1 cellular context compared by ENCODE assay signal in the genomic region with DNA sequence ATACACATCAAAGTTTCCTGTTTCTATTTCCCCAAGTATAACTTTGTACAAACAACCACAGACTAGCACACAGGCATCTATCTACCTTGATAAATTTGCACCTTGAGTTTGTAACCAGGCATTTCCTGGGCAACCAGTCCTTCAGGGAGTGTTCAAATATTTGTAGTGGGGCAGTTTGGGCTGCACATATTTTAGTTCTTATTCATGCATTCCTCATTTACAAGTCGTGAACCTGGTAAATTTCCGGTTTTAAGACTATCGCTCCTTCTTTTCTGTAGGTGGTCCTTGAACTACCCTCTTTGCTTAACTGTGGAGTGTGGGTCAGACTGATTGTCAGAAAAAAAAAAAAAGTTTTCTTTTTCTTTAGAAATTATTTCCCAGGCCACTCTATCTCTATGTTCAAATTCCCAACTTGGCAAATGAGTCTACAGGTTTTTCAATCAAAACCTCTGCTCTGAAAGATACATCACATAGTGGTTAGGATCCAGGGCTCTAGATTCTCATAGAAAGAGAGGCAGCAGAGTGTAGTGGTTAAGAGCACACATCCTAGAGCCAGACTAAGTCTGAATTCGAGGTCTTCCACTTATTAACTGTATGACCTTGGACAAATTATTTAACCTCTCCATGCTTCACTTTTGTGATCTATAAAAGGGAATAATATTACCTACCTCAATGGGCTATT.
TF ChIP-seq lines count a peak whose summit lies in the region.

No MANE protein-coding gene starts in this region.

TF ChIP-seq in HepG2, 621 proteins besides CTCF, POLR2A, EP300 and RAD21 (continued from another document and continues in another):
- TF ChIP-seq, protein P1, sequence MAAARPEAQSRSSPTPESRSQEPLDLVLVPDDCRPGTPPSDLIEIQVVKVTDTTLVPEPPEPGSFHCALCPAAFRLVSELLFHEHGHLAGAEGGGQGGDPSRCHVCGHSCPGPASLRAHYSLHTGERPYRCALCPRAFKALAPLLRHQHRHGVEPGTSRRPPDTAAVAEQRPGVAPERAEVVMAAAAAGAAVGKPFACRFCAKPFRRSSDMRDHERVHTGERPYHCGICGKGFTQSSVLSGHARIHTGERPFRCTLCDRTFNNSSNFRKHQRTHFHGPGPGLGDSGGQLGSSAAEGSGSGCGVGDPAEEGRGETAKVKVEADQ (CRISPR knock-in tag; IDR thresholded peaks at IDR 0.05; ENCODE audit: borderline replicate concordance), result no peak
- no peak for TF ChIP-seq ZNF746 (CRISPR knock-in tag; IDR thresholded peaks at IDR 0.05)
- no peak for TF ChIP-seq ZMAT3 (CRISPR knock-in tag; conservative IDR thresholded peaks at IDR 0.05)
- TF ChIP-seq HNF4A (CRISPR knock-in tag; IDR thresholded peaks at IDR 0.05), result peak; percentile 63
- no peak for TF ChIP-seq RBFOX2 (IDR thresholded peaks at IDR 0.05; ENCODE audit: low read depth, low read length)
- TF ChIP-seq, protein P2, sequence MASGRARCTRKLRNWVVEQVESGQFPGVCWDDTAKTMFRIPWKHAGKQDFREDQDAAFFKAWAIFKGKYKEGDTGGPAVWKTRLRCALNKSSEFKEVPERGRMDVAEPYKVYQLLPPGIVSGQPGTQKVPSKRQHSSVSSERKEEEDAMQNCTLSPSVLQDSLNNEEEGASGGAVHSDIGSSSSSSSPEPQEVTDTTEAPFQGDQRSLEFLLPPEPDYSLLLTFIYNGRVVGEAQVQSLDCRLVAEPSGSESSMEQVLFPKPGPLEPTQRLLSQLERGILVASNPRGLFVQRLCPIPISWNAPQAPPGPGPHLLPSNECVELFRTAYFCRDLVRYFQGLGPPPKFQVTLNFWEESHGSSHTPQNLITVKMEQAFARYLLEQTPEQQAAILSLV (CRISPR knock-in tag; IDR thresholded peaks at IDR 0.05; ENCODE audit: borderline replicate concordance), result no peak
- TF ChIP-seq SIX4 (CRISPR knock-in tag; IDR thresholded peaks at IDR 0.05), result 0 out of 2 replicates have a peak, but pooled peaks have one; percentile 23
- TF ChIP-seq ZNF530 (CRISPR knock-in tag; IDR thresholded peaks at IDR 0.05; ENCODE audit: low read depth), result no peak
- no peak for TF ChIP-seq RFXAP (CRISPR knock-in tag; IDR thresholded peaks at IDR 0.05; ENCODE audit: borderline replicate concordance)
- TF ChIP-seq CBFB (CRISPR knock-in tag; IDR thresholded peaks at IDR 0.05), result no peak
- TF ChIP-seq ZNF292 (CRISPR knock-in tag; IDR thresholded peaks at IDR 0.05; ENCODE audit: borderline replicate concordance, low read depth), result 0 out of 2 replicates have a peak, but pooled peaks have one; percentile 15
- TF ChIP-seq, protein P3, sequence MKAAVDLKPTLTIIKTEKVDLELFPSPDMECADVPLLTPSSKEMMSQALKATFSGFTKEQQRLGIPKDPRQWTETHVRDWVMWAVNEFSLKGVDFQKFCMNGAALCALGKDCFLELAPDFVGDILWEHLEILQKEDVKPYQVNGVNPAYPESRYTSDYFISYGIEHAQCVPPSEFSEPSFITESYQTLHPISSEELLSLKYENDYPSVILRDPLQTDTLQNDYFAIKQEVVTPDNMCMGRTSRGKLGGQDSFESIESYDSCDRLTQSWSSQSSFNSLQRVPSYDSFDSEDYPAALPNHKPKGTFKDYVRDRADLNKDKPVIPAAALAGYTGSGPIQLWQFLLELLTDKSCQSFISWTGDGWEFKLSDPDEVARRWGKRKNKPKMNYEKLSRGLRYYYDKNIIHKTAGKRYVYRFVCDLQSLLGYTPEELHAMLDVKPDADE (CRISPR knock-in tag; IDR thresholded peaks at IDR 0.05), result no peak
- no peak for TF ChIP-seq ZNF260 (CRISPR knock-in tag; IDR thresholded peaks at IDR 0.05; ENCODE audit: borderline replicate concordance, low read depth)
- no peak for TF ChIP-seq KAT7 (CRISPR knock-in tag; IDR thresholded peaks at IDR 0.05; ENCODE audit: borderline replicate concordance)
- no peak for TF ChIP-seq ZNF709 (CRISPR knock-in tag; IDR thresholded peaks at IDR 0.05)
- no peak for TF ChIP-seq PCBP2 (optimal IDR thresholded peaks at IDR 0.05; ENCODE audit: low read depth, low read length, poor library complexity, severe bottlenecking)
- no peak for TF ChIP-seq ARHGAP35 (CRISPR knock-in tag; IDR thresholded peaks at IDR 0.05; ENCODE audit: borderline replicate concordance)
- TF ChIP-seq RXRA (CRISPR knock-in tag; IDR thresholded peaks at IDR 0.05), result no peak; the same call in 1 of the 2 replicates
- no peak for TF ChIP-seq DNMT1 (CRISPR knock-in tag; IDR thresholded peaks at IDR 0.05)
- no peak for TF ChIP-seq CBX5 (CRISPR knock-in tag; IDR thresholded peaks at IDR 0.05; ENCODE audit: borderline replicate concordance)
- peak; percentile 78 for TF ChIP-seq GATAD2A (CRISPR knock-in tag; IDR thresholded peaks at IDR 0.05)
- TF ChIP-seq ETV5 (CRISPR knock-in tag; IDR thresholded peaks at IDR 0.05; ENCODE audit: borderline replicate concordance), result peak; percentile 91
- TF ChIP-seq HOXA3 (CRISPR knock-in tag; IDR thresholded peaks at IDR 0.05), result no peak
- no peak for TF ChIP-seq NFKB2 (CRISPR knock-in tag; IDR thresholded peaks at IDR 0.05; ENCODE audit: borderline replicate concordance)
- TF ChIP-seq TBX2 (CRISPR knock-in tag; IDR thresholded peaks at IDR 0.05; ENCODE audit: borderline replicate concordance), result peak; percentile 87
- TF ChIP-seq, protein P4, sequence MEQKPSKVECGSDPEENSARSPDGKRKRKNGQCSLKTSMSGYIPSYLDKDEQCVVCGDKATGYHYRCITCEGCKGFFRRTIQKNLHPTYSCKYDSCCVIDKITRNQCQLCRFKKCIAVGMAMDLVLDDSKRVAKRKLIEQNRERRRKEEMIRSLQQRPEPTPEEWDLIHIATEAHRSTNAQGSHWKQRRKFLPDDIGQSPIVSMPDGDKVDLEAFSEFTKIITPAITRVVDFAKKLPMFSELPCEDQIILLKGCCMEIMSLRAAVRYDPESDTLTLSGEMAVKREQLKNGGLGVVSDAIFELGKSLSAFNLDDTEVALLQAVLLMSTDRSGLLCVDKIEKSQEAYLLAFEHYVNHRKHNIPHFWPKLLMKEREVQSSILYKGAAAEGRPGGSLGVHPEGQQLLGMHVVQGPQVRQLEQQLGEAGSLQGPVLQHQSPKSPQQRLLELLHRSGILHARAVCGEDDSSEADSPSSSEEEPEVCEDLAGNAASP (CRISPR knock-in tag; IDR thresholded peaks at IDR 0.05; ENCODE audit: borderline replicate concordance), result 0 out of 2 replicates have a peak, but pooled peaks have one; percentile 23
- peak; percentile 72 for TF ChIP-seq RARA (CRISPR knock-in tag; IDR thresholded peaks at IDR 0.05)
- TF ChIP-seq SATB2 (CRISPR knock-in tag; IDR thresholded peaks at IDR 0.05), result no peak
- no peak for TF ChIP-seq ZSCAN29 (CRISPR knock-in tag; conservative IDR thresholded peaks at IDR 0.05)
- TF ChIP-seq ZNF879 (CRISPR knock-in tag; IDR thresholded peaks at IDR 0.05), result no peak
- TF ChIP-seq SSRP1 (CRISPR knock-in tag; IDR thresholded peaks at IDR 0.05), result no peak
- TF ChIP-seq YEATS4 (CRISPR knock-in tag; IDR thresholded peaks at IDR 0.05; ENCODE audit: borderline replicate concordance), result no peak
- TF ChIP-seq KDM6A (CRISPR knock-in tag; IDR thresholded peaks at IDR 0.05; ENCODE audit: low read depth), result peak; percentile 65
- no peak for TF ChIP-seq REL (CRISPR knock-in tag; conservative IDR thresholded peaks at IDR 0.05)
- no peak for TF ChIP-seq NBN (conservative IDR thresholded peaks at IDR 0.05)
- TF ChIP-seq JARID2 (CRISPR knock-in tag; IDR thresholded peaks at IDR 0.05; ENCODE audit: insufficient replicate concordance), result no peak
- TF ChIP-seq, protein P5, sequence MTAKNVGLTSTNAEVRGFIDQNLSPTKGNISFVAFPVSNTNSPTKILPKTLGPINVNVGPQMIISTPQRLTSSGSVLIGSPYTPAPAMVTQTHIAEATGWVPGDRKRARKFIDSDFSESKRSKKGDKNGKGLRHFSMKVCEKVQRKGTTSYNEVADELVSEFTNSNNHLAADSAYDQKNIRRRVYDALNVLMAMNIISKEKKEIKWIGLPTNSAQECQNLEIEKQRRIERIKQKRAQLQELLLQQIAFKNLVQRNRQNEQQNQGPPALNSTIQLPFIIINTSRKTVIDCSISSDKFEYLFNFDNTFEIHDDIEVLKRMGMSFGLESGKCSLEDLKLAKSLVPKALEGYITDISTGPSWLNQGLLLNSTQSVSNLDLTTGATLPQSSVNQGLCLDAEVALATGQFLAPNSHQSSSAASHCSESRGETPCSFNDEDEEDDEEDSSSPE (CRISPR knock-in tag; IDR thresholded peaks at IDR 0.05), result no peak
- TF ChIP-seq ZFAT (CRISPR knock-in tag; conservative IDR thresholded peaks at IDR 0.05), result no peak
- TF ChIP-seq, protein P6, sequence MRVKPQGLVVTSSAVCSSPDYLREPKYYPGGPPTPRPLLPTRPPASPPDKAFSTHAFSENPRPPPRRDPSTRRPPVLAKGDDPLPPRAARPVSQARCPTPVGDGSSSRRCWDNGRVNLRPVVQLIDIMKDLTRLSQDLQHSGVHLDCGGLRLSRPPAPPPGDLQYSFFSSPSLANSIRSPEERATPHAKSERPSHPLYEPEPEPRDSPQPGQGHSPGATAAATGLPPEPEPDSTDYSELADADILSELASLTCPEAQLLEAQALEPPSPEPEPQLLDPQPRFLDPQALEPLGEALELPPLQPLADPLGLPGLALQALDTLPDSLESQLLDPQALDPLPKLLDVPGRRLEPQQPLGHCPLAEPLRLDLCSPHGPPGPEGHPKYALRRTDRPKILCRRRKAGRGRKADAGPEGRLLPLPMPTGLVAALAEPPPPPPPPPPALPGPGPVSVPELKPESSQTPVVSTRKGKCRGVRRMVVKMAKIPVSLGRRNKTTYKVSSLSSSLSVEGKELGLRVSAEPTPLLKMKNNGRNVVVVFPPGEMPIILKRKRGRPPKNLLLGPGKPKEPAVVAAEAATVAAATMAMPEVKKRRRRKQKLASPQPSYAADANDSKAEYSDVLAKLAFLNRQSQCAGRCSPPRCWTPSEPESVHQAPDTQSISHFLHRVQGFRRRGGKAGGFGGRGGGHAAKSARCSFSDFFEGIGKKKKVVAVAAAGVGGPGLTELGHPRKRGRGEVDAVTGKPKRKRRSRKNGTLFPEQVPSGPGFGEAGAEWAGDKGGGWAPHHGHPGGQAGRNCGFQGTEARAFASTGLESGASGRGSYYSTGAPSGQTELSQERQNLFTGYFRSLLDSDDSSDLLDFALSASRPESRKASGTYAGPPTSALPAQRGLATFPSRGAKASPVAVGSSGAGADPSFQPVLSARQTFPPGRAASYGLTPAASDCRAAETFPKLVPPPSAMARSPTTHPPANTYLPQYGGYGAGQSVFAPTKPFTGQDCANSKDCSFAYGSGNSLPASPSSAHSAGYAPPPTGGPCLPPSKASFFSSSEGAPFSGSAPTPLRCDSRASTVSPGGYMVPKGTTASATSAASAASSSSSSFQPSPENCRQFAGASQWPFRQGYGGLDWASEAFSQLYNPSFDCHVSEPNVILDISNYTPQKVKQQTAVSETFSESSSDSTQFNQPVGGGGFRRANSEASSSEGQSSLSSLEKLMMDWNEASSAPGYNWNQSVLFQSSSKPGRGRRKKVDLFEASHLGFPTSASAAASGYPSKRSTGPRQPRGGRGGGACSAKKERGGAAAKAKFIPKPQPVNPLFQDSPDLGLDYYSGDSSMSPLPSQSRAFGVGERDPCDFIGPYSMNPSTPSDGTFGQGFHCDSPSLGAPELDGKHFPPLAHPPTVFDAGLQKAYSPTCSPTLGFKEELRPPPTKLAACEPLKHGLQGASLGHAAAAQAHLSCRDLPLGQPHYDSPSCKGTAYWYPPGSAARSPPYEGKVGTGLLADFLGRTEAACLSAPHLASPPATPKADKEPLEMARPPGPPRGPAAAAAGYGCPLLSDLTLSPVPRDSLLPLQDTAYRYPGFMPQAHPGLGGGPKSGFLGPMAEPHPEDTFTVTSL (CRISPR knock-in tag; IDR thresholded peaks at IDR 0.05; ENCODE audit: borderline replicate concordance), result peak; percentile 90; the same call in 1 of the 2 replicates
- TF ChIP-seq ZNF33B (CRISPR knock-in tag; IDR thresholded peaks at IDR 0.05), result no peak
- no peak for TF ChIP-seq ZNF282 (IDR thresholded peaks at IDR 0.05; ENCODE audit: partially characterized antibody)
- TF ChIP-seq, protein P7, sequence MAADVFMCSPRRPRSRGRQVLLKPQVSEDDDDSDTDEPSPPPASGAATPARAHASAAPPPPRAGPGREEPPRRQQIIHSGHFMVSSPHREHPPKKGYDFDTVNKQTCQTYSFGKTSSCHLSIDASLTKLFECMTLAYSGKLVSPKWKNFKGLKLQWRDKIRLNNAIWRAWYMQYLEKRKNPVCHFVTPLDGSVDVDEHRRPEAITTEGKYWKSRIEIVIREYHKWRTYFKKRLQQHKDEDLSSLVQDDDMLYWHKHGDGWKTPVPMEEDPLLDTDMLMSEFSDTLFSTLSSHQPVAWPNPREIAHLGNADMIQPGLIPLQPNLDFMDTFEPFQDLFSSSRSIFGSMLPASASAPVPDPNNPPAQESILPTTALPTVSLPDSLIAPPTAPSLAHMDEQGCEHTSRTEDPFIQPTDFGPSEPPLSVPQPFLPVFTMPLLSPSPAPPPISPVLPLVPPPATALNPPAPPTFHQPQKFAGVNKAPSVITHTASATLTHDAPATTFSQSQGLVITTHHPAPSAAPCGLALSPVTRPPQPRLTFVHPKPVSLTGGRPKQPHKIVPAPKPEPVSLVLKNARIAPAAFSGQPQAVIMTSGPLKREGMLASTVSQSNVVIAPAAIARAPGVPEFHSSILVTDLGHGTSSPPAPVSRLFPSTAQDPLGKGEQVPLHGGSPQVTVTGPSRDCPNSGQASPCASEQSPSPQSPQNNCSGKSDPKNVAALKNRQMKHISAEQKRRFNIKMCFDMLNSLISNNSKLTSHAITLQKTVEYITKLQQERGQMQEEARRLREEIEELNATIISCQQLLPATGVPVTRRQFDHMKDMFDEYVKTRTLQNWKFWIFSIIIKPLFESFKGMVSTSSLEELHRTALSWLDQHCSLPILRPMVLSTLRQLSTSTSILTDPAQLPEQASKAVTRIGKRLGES (CRISPR knock-in tag; IDR thresholded peaks at IDR 0.05; ENCODE audit: borderline replicate concordance), result no peak
- TF ChIP-seq ZNF619 (CRISPR knock-in tag; IDR thresholded peaks at IDR 0.05), result no peak
- no peak for TF ChIP-seq SOX6 (IDR thresholded peaks at IDR 0.05)
- peak; percentile 84 for TF ChIP-seq SOX6 (CRISPR knock-in tag; IDR thresholded peaks at IDR 0.05)
- no peak for TF ChIP-seq ZNF333 (CRISPR knock-in tag; IDR thresholded peaks at IDR 0.05; ENCODE audit: borderline replicate concordance)
- peak; percentile 44 for TF ChIP-seq NR2F6 (IDR thresholded peaks at IDR 0.05)
- peak; percentile 61 for TF ChIP-seq NR2F6 (CRISPR knock-in tag; IDR thresholded peaks at IDR 0.05)
- TF ChIP-seq ESRRA (CRISPR knock-in tag; IDR thresholded peaks at IDR 0.05; ENCODE audit: low read depth), result no peak
- TF ChIP-seq SMYD3 (CRISPR knock-in tag; IDR thresholded peaks at IDR 0.05), result no peak
- TF ChIP-seq ASH2L (IDR thresholded peaks at IDR 0.05; ENCODE audit: insufficient read length, low read depth, low read length), result no peak
- TF ChIP-seq ZNF101 (CRISPR knock-in tag; IDR thresholded peaks at IDR 0.05; ENCODE audit: borderline replicate concordance, low read depth), result no peak
- no peak for TF ChIP-seq ZNF484 (CRISPR knock-in tag; IDR thresholded peaks at IDR 0.05; ENCODE audit: borderline replicate concordance, low read depth)
- TF ChIP-seq NCOR1 (IDR thresholded peaks at IDR 0.05; ENCODE audit: borderline replicate concordance, low read length), result peak; percentile 38; the same call in 1 of the 2 replicates
- TF ChIP-seq TOE1 (CRISPR knock-in tag; IDR thresholded peaks at IDR 0.05), result no peak
